In genomic region chr20:49859807-49860206, GRCh38 we compare ENCODE assay signal across 26 cellular contexts. TPM values are rescaled to one million over a fixed set of nuclear protein-coding genes. Genes with fewer than 3 reads are reported as not detected.
DNase-seq lines count a peak whose midpoint lies in the region; ATAC-seq and TF ChIP-seq lines count a peak whose summit lies in the region.
"Had no signal": no experiment of that assay in that cellular context is flagged by ENCODE, and none has a peak within 500 bp of the region (broad histone marks: within the 10 kb centered on the region; RNA-seq: fewer than 3 reads in every experiment).

No MANE protein-coding gene starts in this region.

- H3K9me3 ChIP-seq in ascending aorta, result no peaks in the 10 kb centered on the region
- H3K9me3 ChIP-seq: neutrophil, prostate gland had no signal

- intact Hi-C loops in ascending aorta (cut with DNase I), result loop anchor here (2.0 to 10.0 kb wide), 2 partner anchors 15 to 175 kb away; no protein-coding TSS in a partner anchor

- DNase-seq in SIG-M5 treated with dmso at 0.1 percent for 504 hours (lab: John Stamatoyannopoulos, UW; ENCODE audit: unreplicated experiment) (peak; percentile 32), SIG-M5 (lab: John Stamatoyannopoulos, UW) (no peak), HT-29 (ENCODE audit: low spot score) (peak; percentile 26), ascending aorta (ENCODE audit: low spot score in 2 of 2) (no peak), kidney tubule cell (ENCODE audit: low spot score) (peak; percentile 29), hypothalamus (lab: John Stamatoyannopoulos, UW) (no peak)
- DNase-seq in stimulated activated CD4-positive, alpha-beta T cell treated with anti-CD3 and anti-CD28 coated beads, Interleukin-1b, Interleukin-23, amount 100 ng/mL, for 48 hours, result no peak
- DNase-seq: activated CD4-positive, alpha-beta memory T cell treated with anti-CD3 and anti-CD28 coated beads for 36 hours; activated naive CD4-positive, alpha-beta T cell treated with anti-CD3 and anti-CD28 coated beads for 36 hours; activated T-cell treated with anti-CD3 and anti-CD28 coated beads, Interleukin-2, amount 50 U/mL, for 4 hours; AML-193; anterior cingulate cortex; CD4-positive, alpha-beta memory T cell; dermis blood vessel endothelial cell; DMS153; GF-D8; NCI-H1694; NCI-H748 treated with DMSO at 0.1 percent for 48 hours; SW 1271 had no signal

- H3K36me3 ChIP-seq in ascending aorta, result peaks cover 11 to 24% of the 10 kb centered on the region in 2 donors

- no peak for ATAC-seq in GM18511 (IDR thresholded peaks at IDR 0.05; ENCODE audit: unreplicated experiment)
- ATAC-seq: activated CD4-positive, CD25-positive, alpha-beta regulatory T cell treated with anti-CD3 and anti-CD28 coated beads, Interleukin-2, amount 50 U/mL, for 24 hours; activated T-cell treated with anti-CD3 and anti-CD28 coated beads, Interleukin-2, amount 50 U/mL, for 4 hours; Right ventricle myocardium inferior had no signal

- H3K4me1 ChIP-seq in ascending aorta, result peaks cover 11 to 20% of the 10 kb centered on the region in 2 donors

- H3K27ac ChIP-seq in ascending aorta, result peak overlapping the region; percentile 84 to 91
- H3K27ac ChIP-seq: 22Rv1, KMS-11, neutrophil had no signal

- no peaks in the 10 kb centered on the region for H3K27me3 ChIP-seq in ascending aorta
- H3K27me3 ChIP-seq: neutrophil had no signal

- H3K4me3 ChIP-seq in ascending aorta, result no peak overlapping the region
- H3K4me3 ChIP-seq: prostate gland had no signal

- TF ChIP-seq CTCF in ascending aorta (IDR thresholded peaks at IDR 0.05), result no peak

RNA-seq across cellular contexts. Expression of gene SLC9A8, which starts 47.2 kb away (rescaled TPM):
- total RNA-seq in HT-29 (2014; rRNA removed; shearing (Covaris generic)), result 27.4 and 39.9 TPM in 2 replicates
- 9.7 TPM for total RNA-seq in ascending aorta

RNA-seq across cellular contexts. Expression of gene SPATA2, which starts 55.5 kb away (rescaled TPM):
- total RNA-seq in HT-29 (2014; rRNA removed; shearing (Covaris generic)), result 10.2 and 10.7 TPM in 2 replicates
- 7.6 TPM for total RNA-seq in ascending aorta

Comparison
In these comparisons a context has a peak if more than half of its experiments do, and no peak if none do; other contexts are left out.
1. DNase-seq: peak in SIG-M5 treated with dmso at 0.1 percent for 504 hours (single experiment), HT-29 (single experiment) and kidney tubule cell (single experiment); none in SIG-M5 (single experiment), ascending aorta (0 of 2), stimulated activated CD4-positive, alpha-beta T cell treated with anti-CD3 and anti-CD28 coated beads, Interleukin-1b, Interleukin-23, amount 100 ng/mL, for 48 hours (single experiment) and hypothalamus (0 of 51).